Comparison of ENCODE assay signal across 8 cellular contexts in the genomic region with DNA sequence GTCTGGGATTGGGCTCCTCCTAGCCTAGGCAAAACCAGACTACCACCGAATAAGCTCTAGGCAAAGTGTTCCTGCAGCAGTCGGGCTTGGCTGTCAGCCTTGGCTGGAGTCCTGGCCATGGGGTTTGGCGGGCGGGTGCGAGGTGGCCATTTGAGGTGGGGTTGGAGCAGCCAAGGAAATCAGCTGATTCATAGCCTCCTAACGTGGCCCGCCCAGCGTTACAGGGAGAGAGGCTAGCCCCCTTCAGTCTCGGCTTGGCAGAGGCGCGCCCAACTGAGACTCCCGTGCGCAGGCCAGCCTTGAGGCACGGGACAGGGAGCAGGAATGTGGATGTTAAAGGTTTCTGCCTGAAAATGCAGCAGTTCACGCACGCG. TPM values are rescaled to one million over a fixed set of nuclear protein-coding genes. Genes with fewer than 3 reads are reported as not detected.
A peak's percentile ranks its signal among the peaks of the same experiment; 100 is the strongest.
DNase-seq lines count a peak whose midpoint lies in the region; ATAC-seq and TF ChIP-seq lines count a peak whose summit lies in the region.

No MANE protein-coding gene starts in this region.

- CTCF ChIA-PET in activated CD4-positive, alpha-beta memory T cell treated with anti-CD3 and anti-CD28 coated beads for 36 hours (lab: Charles Lee): interaction anchor here (0.5 to 2.5 kb wide), 4 partner anchors 47 to 240 kb away, joined by 3 to 11 read pairs (median 5); no protein-coding TSS in a partner anchor

- DNase-seq in AG09309 (ENCODE audit: low read depth) (peak; percentile 71), SK-MEL-5 (ENCODE audit: low read depth, low spot score) (peak; percentile 67), foreskin fibroblast (peak; percentile 77 to 89)
- no peak for DNase-seq in activated CD4-positive, alpha-beta memory T cell treated with anti-CD3 and anti-CD28 coated beads for 36 hours
- DNase-seq in activated CD8-positive, alpha-beta memory T cell treated with anti-CD3 and anti-CD28 coated beads, Interleukin-2, amount 50 U/mL, for 48 hours: no peak
- DNase-seq in stimulated activated naive CD4-positive, alpha-beta T cell (lab: John Stamatoyannopoulos, UW): no peak

- H3K4me3 ChIP-seq in AG09309 (ENCODE audit: control insufficient read depth, low read depth, low read length) (peak overlapping the region; percentile 71), foreskin fibroblast (ENCODE audit: low read depth in 1 of 2, low read length in 2 of 2) (peak overlapping the region; percentile 93 to 99), neural cell (ENCODE audit: low read length) (peak overlapping the region; percentile 62)

- H3K79me2 ChIP-seq in neural cell (replicated peaks; ENCODE audit: insufficient read depth, low read length): no peaks in the 10 kb centered on the region

- H3K27me3 ChIP-seq in neural cell (ENCODE audit: insufficient read depth, low read depth, low read length): peaks cover 56% of the 10 kb centered on the region

- H3K4me3 Mint-ChIP-seq in activated CD4-positive, alpha-beta memory T cell treated with anti-CD3 and anti-CD28 coated beads for 36 hours: no peak overlapping the region

- TF ChIP-seq EP300 in neural cell (conservative IDR thresholded peaks at IDR 0.05; ENCODE audit: poor library complexity, severe bottlenecking): no peak

- no peaks in the 10 kb centered on the region for H3K36me3 Mint-ChIP-seq in activated CD4-positive, alpha-beta memory T cell treated with anti-CD3 and anti-CD28 coated beads for 36 hours

- H3K27ac ChIP-seq in neural cell (ENCODE audit: low read length): no peak overlapping the region

- H3K9ac ChIP-seq in neural cell (ENCODE audit: low read length): no peak overlapping the region

- no peaks in the 10 kb centered on the region for H3K36me3 ChIP-seq in neural cell (ENCODE audit: insufficient read depth, low read length)

- no peaks in the 10 kb centered on the region for H3K9me2 ChIP-seq in neural cell (ENCODE audit: insufficient read depth, low read length)

- no peaks in the 10 kb centered on the region for H4K20me1 ChIP-seq in neural cell (ENCODE audit: insufficient read depth)

- peaks cover 7% of the 10 kb centered on the region for H3K4me1 Mint-ChIP-seq in activated CD4-positive, alpha-beta memory T cell treated with anti-CD3 and anti-CD28 coated beads for 36 hours (ENCODE audit: low read depth)

- H3K4me2 ChIP-seq in neural cell (ENCODE audit: low read length): no peak overlapping the region

- TF ChIP-seq CTCF in AG09309 (IDR thresholded peaks at IDR 0.05; ENCODE audit: control insufficient read depth, insufficient read depth, low read depth, low read length, missing control alignments) (no peak), foreskin fibroblast (IDR thresholded peaks at IDR 0.05; ENCODE audit: low read depth, low read length) (no peak), neural cell (IDR thresholded peaks at IDR 0.05; ENCODE audit: poor library complexity, severe bottlenecking) (no peak)

- H3F3A ChIP-seq in neural cell (ENCODE audit: insufficient read depth, low read length, poor library complexity, severe bottlenecking): no peaks in the 10 kb centered on the region

- POLR2A ChIA-PET in activated CD4-positive, alpha-beta memory T cell treated with anti-CD3 and anti-CD28 coated beads for 36 hours (lab: Charles Lee): no interaction called here

- intact Hi-C loops in activated CD4-positive, alpha-beta memory T cell treated with anti-CD3 and anti-CD28 coated beads for 36 hours (cut with micrococcal nuclease): loop anchor here (5.0 kb wide), 1 partner anchor 734 kb away; a partner anchor contains a TSS

- ATAC-seq in HG02642 (IDR thresholded peaks at IDR 0.05; ENCODE audit: poor library complexity, unreplicated experiment): no peak

- TF ChIP-seq RAD21 in neural cell (conservative IDR thresholded peaks at IDR 0.05): no peak

- H2AFZ ChIP-seq in neural cell (ENCODE audit: low read depth, low read length): no peak overlapping the region

- in situ Hi-C loops in SK-MEL-5 (cut with HindIII; ENCODE audit: low pct_unique_long_range_greater_than_20kb, low sequenced_read_pairs): no loop called here

- H3K27me3 Mint-ChIP-seq in activated CD4-positive, alpha-beta memory T cell treated with anti-CD3 and anti-CD28 coated beads for 36 hours: peaks cover 69% of the 10 kb centered on the region

- no peaks in the 10 kb centered on the region for H3K9me3 Mint-ChIP-seq in activated CD4-positive, alpha-beta memory T cell treated with anti-CD3 and anti-CD28 coated beads for 36 hours

- H3K9me3 ChIP-seq in neural cell (ENCODE audit: low read length): no peaks in the 10 kb centered on the region

- no peak overlapping the region for H3K27ac Mint-ChIP-seq in activated CD4-positive, alpha-beta memory T cell treated with anti-CD3 and anti-CD28 coated beads for 36 hours

TF ChIP-seq in neural cell, 6 proteins besides CTCF, POLR2A, EP300 and RAD21:
- TF ChIP-seq EZH2 (IDR thresholded peaks at IDR 0.05; ENCODE audit: borderline replicate concordance, insufficient read depth, low read length, poor library complexity, severe bottlenecking) (no peak), TAF1 (IDR thresholded peaks at IDR 0.05; ENCODE audit: low read depth) (no peak), MXI1 (conservative IDR thresholded peaks at IDR 0.05; ENCODE audit: poor library complexity, severe bottlenecking) (no peak), POLR2AphosphoS5 (IDR thresholded peaks at IDR 0.05) (no peak)
- TF ChIP-seq, protein P1, sequence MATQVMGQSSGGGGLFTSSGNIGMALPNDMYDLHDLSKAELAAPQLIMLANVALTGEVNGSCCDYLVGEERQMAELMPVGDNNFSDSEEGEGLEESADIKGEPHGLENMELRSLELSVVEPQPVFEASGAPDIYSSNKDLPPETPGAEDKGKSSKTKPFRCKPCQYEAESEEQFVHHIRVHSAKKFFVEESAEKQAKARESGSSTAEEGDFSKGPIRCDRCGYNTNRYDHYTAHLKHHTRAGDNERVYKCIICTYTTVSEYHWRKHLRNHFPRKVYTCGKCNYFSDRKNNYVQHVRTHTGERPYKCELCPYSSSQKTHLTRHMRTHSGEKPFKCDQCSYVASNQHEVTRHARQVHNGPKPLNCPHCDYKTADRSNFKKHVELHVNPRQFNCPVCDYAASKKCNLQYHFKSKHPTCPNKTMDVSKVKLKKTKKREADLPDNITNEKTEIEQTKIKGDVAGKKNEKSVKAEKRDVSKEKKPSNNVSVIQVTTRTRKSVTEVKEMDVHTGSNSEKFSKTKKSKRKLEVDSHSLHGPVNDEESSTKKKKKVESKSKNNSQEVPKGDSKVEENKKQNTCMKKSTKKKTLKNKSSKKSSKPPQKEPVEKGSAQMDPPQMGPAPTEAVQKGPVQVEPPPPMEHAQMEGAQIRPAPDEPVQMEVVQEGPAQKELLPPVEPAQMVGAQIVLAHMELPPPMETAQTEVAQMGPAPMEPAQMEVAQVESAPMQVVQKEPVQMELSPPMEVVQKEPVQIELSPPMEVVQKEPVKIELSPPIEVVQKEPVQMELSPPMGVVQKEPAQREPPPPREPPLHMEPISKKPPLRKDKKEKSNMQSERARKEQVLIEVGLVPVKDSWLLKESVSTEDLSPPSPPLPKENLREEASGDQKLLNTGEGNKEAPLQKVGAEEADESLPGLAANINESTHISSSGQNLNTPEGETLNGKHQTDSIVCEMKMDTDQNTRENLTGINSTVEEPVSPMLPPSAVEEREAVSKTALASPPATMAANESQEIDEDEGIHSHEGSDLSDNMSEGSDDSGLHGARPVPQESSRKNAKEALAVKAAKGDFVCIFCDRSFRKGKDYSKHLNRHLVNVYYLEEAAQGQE (IDR thresholded peaks at IDR 0.05; ENCODE audit: borderline replicate concordance): no peak

RNA-seq across cellular contexts. Expression of a gene that starts 1.9 kb away (rescaled TPM):
- 53.5 and 54.9 TPM in 2 replicates for total RNA-seq in SK-MEL-5 (2014; rRNA removed; shearing (Covaris generic))
- polyA plus RNA-seq in SK-MEL-5 (2015; cell fraction: cytosol; rRNA removed): 132 and 148 TPM in 2 replicates
- 23.5 and 32.1 TPM in 2 replicates for polyA plus RNA-seq in SK-MEL-5 (2015; cell fraction: nucleus; rRNA removed)
- not detected in 2 replicates for polyA plus RNA-seq in neural cell
- polyA minus RNA-seq in neural cell: not detected in 2 replicates
- not detected for total RNA-seq in activated CD4-positive, alpha-beta memory T cell treated with anti-CD3 and anti-CD28 coated beads for 36 hours

Comparison
In these comparisons a context has a peak if more than half of its experiments do, and no peak if none do; other contexts are left out.
1. DNase-seq: peak in AG09309 (single experiment), SK-MEL-5 (single experiment) and foreskin fibroblast (2 of 2); none in activated CD4-positive, alpha-beta memory T cell treated with anti-CD3 and anti-CD28 coated beads for 36 hours (single experiment), activated CD8-positive, alpha-beta memory T cell treated with anti-CD3 and anti-CD28 coated beads, Interleukin-2, amount 50 U/mL, for 48 hours (single experiment) and stimulated activated naive CD4-positive, alpha-beta T cell (0 of 6).
2. RNA of a gene that starts 1.9 kb away (total RNA-seq): 53.5 to 54.9 TPM in SK-MEL-5; not detected in activated CD4-positive, alpha-beta memory T cell treated with anti-CD3 and anti-CD28 coated beads for 36 hours; every median in the first group is over 10 times any median in the second.
3. Peak in every context shown above with its lines, with median percentiles within 50 percentile points of each other: H3K4me3 ChIP-seq.